8 cellular contexts compared by ENCODE assay signal in the genomic region with DNA sequence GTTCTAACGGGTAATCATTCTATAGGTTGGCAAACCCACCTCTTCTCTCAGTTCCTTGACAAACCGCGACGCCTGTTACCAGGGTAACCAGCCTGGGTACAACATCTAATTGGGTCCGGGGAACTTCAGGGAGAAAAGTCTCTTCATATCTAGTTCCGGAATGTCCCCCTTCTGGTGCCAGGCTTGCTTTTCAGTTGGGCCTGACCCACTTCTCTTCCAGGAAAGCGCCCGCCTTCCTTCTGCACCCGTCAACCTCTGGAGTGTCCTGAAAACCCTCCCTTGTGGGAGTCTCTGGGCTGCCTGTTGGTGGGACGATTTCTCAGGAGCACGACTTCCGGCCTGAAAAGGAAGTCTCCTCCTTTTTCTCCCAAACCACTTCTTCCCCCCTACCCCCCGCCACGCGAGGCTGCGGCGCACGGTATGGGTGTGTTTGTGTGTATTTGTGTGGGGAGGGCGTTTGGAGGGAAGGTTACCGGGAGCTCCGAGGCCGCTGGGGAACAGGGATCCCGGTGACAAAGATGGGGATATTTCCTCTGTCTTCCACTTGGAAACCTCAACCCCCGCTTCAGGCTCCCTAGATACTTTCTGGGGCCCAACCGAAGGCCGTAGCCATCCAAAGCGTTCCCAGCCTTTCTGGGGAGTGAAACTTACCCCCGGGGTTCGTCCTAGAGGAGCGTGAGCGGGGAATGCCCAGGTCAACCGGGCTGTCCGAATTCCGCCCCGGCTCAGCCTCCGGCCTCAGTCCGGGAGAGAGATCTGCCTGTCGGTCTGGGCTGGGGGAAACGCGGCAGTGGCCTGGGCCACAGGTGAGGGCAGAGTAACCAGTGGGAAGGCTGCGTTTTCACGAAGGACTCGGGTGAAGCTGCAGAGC. TPM values are rescaled to one million over a fixed set of nuclear protein-coding genes. Genes with fewer than 3 reads are reported as not detected.
A peak's percentile ranks its signal among the peaks of the same experiment; 100 is the strongest.
DNase-seq lines count a peak whose midpoint lies in the region; ATAC-seq, FAIRE-seq and TF ChIP-seq lines count a peak whose summit lies in the region.

A gene with protein sequence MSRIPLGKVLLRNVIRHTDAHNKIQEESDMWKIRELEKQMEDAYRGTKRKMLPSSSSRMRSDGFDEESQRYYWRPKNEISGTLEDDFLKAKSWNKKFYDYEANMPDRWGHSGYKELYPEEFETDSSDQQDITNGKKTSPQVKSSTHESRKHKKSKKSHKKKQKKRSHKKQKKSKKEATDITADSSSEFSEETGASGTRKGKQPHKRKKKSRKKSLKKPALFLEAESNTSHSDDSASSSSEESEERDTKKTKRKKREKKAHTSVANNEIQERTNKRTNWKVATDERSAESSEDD (plus strand): TSS at position 359 of the 871 bp plus-strand sequence. CDS start 1,276 bp downstream, outside the sequence.
A gene with protein sequence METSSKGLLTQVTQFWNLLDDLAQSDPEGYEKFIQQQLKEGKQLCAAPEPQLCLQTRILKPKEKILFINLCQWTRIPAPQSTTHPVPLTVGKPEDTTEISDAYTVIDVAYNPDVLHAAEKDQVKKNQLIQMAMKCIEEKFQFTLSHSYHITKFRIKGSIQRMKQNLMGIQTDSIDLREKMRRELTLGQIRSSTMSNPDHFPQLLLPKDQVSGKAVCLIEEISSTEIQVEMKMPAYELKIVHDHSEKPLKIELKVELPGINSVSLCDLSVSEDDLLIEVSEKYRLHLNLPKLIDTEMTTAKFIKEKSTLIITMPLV (minus strand): TSS at position 77 of the 871 bp plus-strand sequence. CDS start 843 bp downstream, outside the sequence.

- H3K27me3 ChIP-seq in Caco-2 (replicated peaks; ENCODE audit: control insufficient read depth, insufficient read depth, low read length), result no peaks in the 10 kb centered on the region
- no peaks in the 10 kb centered on the region for H3K27me3 ChIP-seq in NT2/D1 (ENCODE audit: insufficient read depth, insufficient read length)

- TSS peak; percentile 41 for BruUV-seq in Caco-2 (replicated peaks; lab: Mats Ljungman, UMichigan)

- POLR2A ChIA-PET in Caco-2 (lab: Charles Lee), result no interaction called here

- H3K4me3 Mint-ChIP-seq in Caco-2 (ENCODE audit: unreplicated experiment), result peak within 1 kb of the TSS; percentile 86

- peaks cover 3% of the 10 kb centered on the region; the same call in 1 of the 2 replicates for H3K36me3 ChIP-seq in Caco-2 (ENCODE audit: control insufficient read depth, insufficient read depth, low read length)
- peaks cover 29% of the 10 kb centered on the region for H3K36me3 ChIP-seq in NT2/D1 (ENCODE audit: insufficient read depth, insufficient read length, low read length)

- peak in 1 of 2 experiments; percentile 13 for TF ChIP-seq CTCF in Caco-2 (IDR thresholded peaks at IDR 0.05; ENCODE audit: insufficient read depth in 1 of 2, low read depth in 1 of 2, low read length in 1 of 2, severe bottlenecking in 1 of 2, unreplicated experiment in 1 of 2)

- H3K36me3 Mint-ChIP-seq in Caco-2 (ENCODE audit: insufficient read depth, unreplicated experiment), result peaks cover 41% of the 10 kb centered on the region

- CTCF ChIA-PET in Caco-2 (lab: Charles Lee), result no interaction called here

- H3K4me1 ChIP-seq in Caco-2 (no peaks in the 10 kb centered on the region), NT2/D1 (ENCODE audit: insufficient read depth, insufficient read length) (no peaks in the 10 kb centered on the region)

- intact Hi-C loops in Caco-2 (cut with micrococcal nuclease; ENCODE audit: unreplicated experiment), result loop anchor here (1.0 to 2.0 kb wide), 4 partner anchors 12 to 195 kb away; a partner anchor contains a TSS

- peak within 1 kb of the TSS; percentile 63 for H3K4me3 ChIP-seq in Caco-2 (ENCODE audit: low read depth, low read length)
- peak within 1 kb of the TSS; percentile 94 for H3K4me3 ChIP-seq in NT2/D1 (ENCODE audit: insufficient read length, low read depth)

- DNase-seq in Caco-2 (peak; percentile 89 to 90), HTR-8/SVneo (ENCODE audit: insufficient read length, low spot score) (peak; percentile 94), NT2/D1 (ENCODE audit: low read depth, low spot score) (peak; percentile 75), epidermal melanocyte (ENCODE audit: insufficient read length, low spot score) (peak; percentile 81), middle frontal gyrus (ENCODE audit: extremely low spot score, low spot score) (peak; percentile 40)
- DNase-seq in activated CD8-positive, alpha-beta memory T cell treated with anti-CD3 and anti-CD28 coated beads, Interleukin-2, amount 50 U/mL, for 4 hours, result peak; percentile 77
- DNase-seq in stimulated activated CD8-positive, alpha-beta memory T cell treated with anti-CD3 and anti-CD28 coated beads, Interleukin-2, amount 100 ng/mL, for 1 hour (ENCODE audit: low read depth in 2 of 2), result peak; percentile 59 to 66

- H3K9me3 Mint-ChIP-seq in Caco-2 (ENCODE audit: unreplicated experiment), result no peaks in the 10 kb centered on the region

- H3K27ac Mint-ChIP-seq in Caco-2 (ENCODE audit: unreplicated experiment), result peak within 1 kb of the TSS; percentile 98

- H3K4me1 Mint-ChIP-seq in Caco-2 (ENCODE audit: low read depth, unreplicated experiment), result peaks cover 12% of the 10 kb centered on the region

- H3K9me3 ChIP-seq in Caco-2, result no peaks in the 10 kb centered on the region
- no peaks in the 10 kb centered on the region for H3K9me3 ChIP-seq in NT2/D1 (ENCODE audit: insufficient read depth, low read length)

- peak within 1 kb of the TSS; percentile 90 for H3K9ac ChIP-seq in NT2/D1 (ENCODE audit: insufficient read length, low read depth)

- ATAC-seq in GM21367 (IDR thresholded peaks at IDR 0.05; ENCODE audit: unreplicated experiment), result peak; percentile 78

- H3K27me3 Mint-ChIP-seq in Caco-2 (ENCODE audit: insufficient read depth, unreplicated experiment), result no peaks in the 10 kb centered on the region

- FAIRE-seq in HTR-8/SVneo (lab: Jason Lieb, UNC), result peak; percentile 95

RNA-seq across cellular contexts. Expression of the first gene that starts in this region (rescaled TPM):
- 36.9 and 37.4 TPM in 2 replicates for total RNA-seq in Caco-2 (2022)

RNA-seq across cellular contexts. Expression of the second gene that starts in this region (rescaled TPM):
- total RNA-seq in Caco-2 (2022), result 2.6 and 2.7 TPM in 2 replicates

Comparison
In these comparisons a context has a peak if more than half of its experiments do, and no peak if none do; other contexts are left out.
1. Peak in every context shown above with its lines: DNase-seq, ATAC-seq and H3K4me3 ChIP-seq.
2. DNase-seq: peak in every context shown above with its lines; median percentile 94 in HTR-8/SVneo; 90 in Caco-2; 81 in epidermal melanocyte; 77 in activated CD8-positive, alpha-beta memory T cell treated with anti-CD3 and anti-CD28 coated beads, Interleukin-2, amount 50 U/mL, for 4 hours; 75 in NT2/D1; 62 in stimulated activated CD8-positive, alpha-beta memory T cell treated with anti-CD3 and anti-CD28 coated beads, Interleukin-2, amount 100 ng/mL, for 1 hour; 40 in middle frontal gyrus.